ENCODE assay signal across 9 cellular contexts in the genomic region with DNA sequence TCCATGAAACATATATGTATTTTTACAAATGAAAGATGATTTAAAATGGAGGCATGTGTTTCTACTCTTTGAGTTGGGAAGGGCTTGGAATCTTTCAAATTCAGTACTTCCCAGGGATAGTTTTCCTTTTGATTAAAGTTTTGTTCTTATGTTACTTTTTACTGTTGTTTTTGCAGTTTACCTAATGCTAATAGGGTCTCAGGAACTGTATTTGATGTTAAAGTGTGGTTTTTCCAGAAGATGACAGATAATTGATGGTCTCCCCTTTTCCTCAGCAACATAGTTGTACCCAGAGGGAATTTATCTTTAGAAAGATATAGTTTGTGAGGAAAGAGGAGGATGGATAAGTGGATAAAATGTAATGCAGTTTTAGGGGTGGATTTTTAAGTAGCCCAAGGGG. TPM values are rescaled to one million over a fixed set of nuclear protein-coding genes. Genes with fewer than 3 reads are reported as not detected.
A peak's percentile ranks its signal among the peaks of the same experiment; 100 is the strongest.
DNase-seq lines count a peak whose midpoint lies in the region; ATAC-seq and TF ChIP-seq lines count a peak whose summit lies in the region.
"Had no signal": no experiment of that assay in that cellular context is flagged by ENCODE, and none has a peak within 500 bp of the region (broad histone marks: within the 10 kb centered on the region; RNA-seq: fewer than 3 reads in every experiment).

No MANE protein-coding gene starts in this region.

- H3K4me3 Mint-ChIP-seq in activated T-cell treated with anti-CD3 and anti-CD28 coated beads, Interleukin-2, amount 50 U/mL, for 4 hours = peak overlapping the region; percentile 84
- H3K4me3 Mint-ChIP-seq in activated CD4-positive, alpha-beta memory T cell treated with anti-CD3 and anti-CD28 coated beads, Interleukin-2, amount 10 ng/mL, durations not matched to agents 7 days and 5 days = peak overlapping the region; percentile 74
- peak overlapping the region; percentile 97 to 99 for H3K4me3 Mint-ChIP-seq in stimulated activated naive CD8-positive, alpha-beta T cell treated with anti-CD3 and anti-CD28 coated beads, Interleukin-15, amount 100 ng/mL, for 72 hours

- H3K9me3 ChIP-seq in hepatocyte (ENCODE audit: low read depth) = no peaks in the 10 kb centered on the region

- peaks cover 83% of the 10 kb centered on the region for H3K79me2 ChIP-seq in hepatocyte

- CTCF ChIA-PET in activated CD4-positive, alpha-beta memory T cell treated with anti-CD3 and anti-CD28 coated beads, Interleukin-2, amount 10 ng/mL, durations not matched to agents 7 days and 5 days (lab: Charles Lee) = interaction anchor here (0.5 to 0.8 kb wide), 2 partner anchors 244 to 281 kb away, joined by 3 read pairs; partner anchors contain the start of gene STX16

- DNase-seq in activated T-cell treated with anti-CD3 and anti-CD28 coated beads, Interleukin-2, amount 50 U/mL, for 4 hours = no peak
- no peak for DNase-seq in activated T-cell treated with anti-CD3 and anti-CD28 coated beads, Interleukin-2, amount 50 U/mL, for 1 hour
- DNase-seq in activated CD4-positive, alpha-beta memory T cell treated with anti-CD3 and anti-CD28 coated beads, Interleukin-2, amount 10 ng/mL, durations not matched to agents 7 days and 5 days = no peak
- DNase-seq in hepatocyte (ENCODE audit: low spot score) = no peak
- no peak for DNase-seq in stimulated activated naive CD8-positive, alpha-beta T cell treated with anti-CD3 and anti-CD28 coated beads, Interleukin-15, amount 100 ng/mL, for 72 hours
- DNase-seq in NCI-H1105 (lab: John Stamatoyannopoulos, UW) = no peak
- no peak for DNase-seq in putamen (ENCODE audit: low spot score)
- DNase-seq: cerebellar nuclear complex had no signal

- H3K9me3 Mint-ChIP-seq in activated T-cell treated with anti-CD3 and anti-CD28 coated beads, Interleukin-2, amount 50 U/mL, for 4 hours = no peaks in the 10 kb centered on the region
- H3K9me3 Mint-ChIP-seq in activated CD4-positive, alpha-beta memory T cell treated with anti-CD3 and anti-CD28 coated beads, Interleukin-2, amount 10 ng/mL, durations not matched to agents 7 days and 5 days = no peaks in the 10 kb centered on the region
- no peaks in the 10 kb centered on the region for H3K9me3 Mint-ChIP-seq in stimulated activated naive CD8-positive, alpha-beta T cell treated with anti-CD3 and anti-CD28 coated beads, Interleukin-15, amount 100 ng/mL, for 72 hours

- H3K9me2 ChIP-seq in hepatocyte (replicated peaks; ENCODE audit: insufficient read depth) = no peaks in the 10 kb centered on the region

- no peaks in the 10 kb centered on the region for H3K36me3 ChIP-seq in hepatocyte (replicated peaks; ENCODE audit: insufficient read depth, low read depth)

- POLR2A ChIA-PET in activated CD4-positive, alpha-beta memory T cell treated with anti-CD3 and anti-CD28 coated beads, Interleukin-2, amount 10 ng/mL, durations not matched to agents 7 days and 5 days (lab: Charles Lee) = interaction anchor here (0.9 to 1.4 kb wide), 2 partner anchors 11 to 242 kb away, joined by 3 read pairs; no protein-coding TSS in a partner anchor

- no peak for ATAC-seq in activated T-cell treated with anti-CD3 and anti-CD28 coated beads, Interleukin-2, amount 50 U/mL, for 4 hours
- ATAC-seq in stimulated activated naive CD8-positive, alpha-beta T cell treated with anti-CD3 and anti-CD28 coated beads, Interleukin-15, amount 100 ng/mL, for 72 hours = no peak
- ATAC-seq in HG03135 (IDR thresholded peaks at IDR 0.05; ENCODE audit: unreplicated experiment) = no peak

- H3K27ac Mint-ChIP-seq in activated CD4-positive, alpha-beta memory T cell treated with anti-CD3 and anti-CD28 coated beads, Interleukin-2, amount 10 ng/mL, durations not matched to agents 7 days and 5 days = peak overlapping the region; percentile 58
- peak overlapping the region; percentile 69 to 92 for H3K27ac Mint-ChIP-seq in stimulated activated naive CD8-positive, alpha-beta T cell treated with anti-CD3 and anti-CD28 coated beads, Interleukin-15, amount 100 ng/mL, for 72 hours

- peak overlapping the region; percentile 83 for H3K4me2 ChIP-seq in hepatocyte

- no peaks in the 10 kb centered on the region for H3K27me3 Mint-ChIP-seq in activated T-cell treated with anti-CD3 and anti-CD28 coated beads, Interleukin-2, amount 50 U/mL, for 4 hours (ENCODE audit: low read depth)
- H3K27me3 Mint-ChIP-seq in activated CD4-positive, alpha-beta memory T cell treated with anti-CD3 and anti-CD28 coated beads, Interleukin-2, amount 10 ng/mL, durations not matched to agents 7 days and 5 days = no peaks in the 10 kb centered on the region
- no peaks in the 10 kb centered on the region for H3K27me3 Mint-ChIP-seq in stimulated activated naive CD8-positive, alpha-beta T cell treated with anti-CD3 and anti-CD28 coated beads, Interleukin-15, amount 100 ng/mL, for 72 hours

- peak overlapping the region; percentile 97 for H3K4me3 ChIP-seq in hepatocyte

- peaks cover 47% of the 10 kb centered on the region for H3K4me1 ChIP-seq in hepatocyte (ENCODE audit: insufficient read depth)

- no peak for TF ChIP-seq CTCF in hepatocyte (IDR thresholded peaks at IDR 0.05; ENCODE audit: poor library complexity)

- peaks cover 23% of the 10 kb centered on the region for H3K36me3 Mint-ChIP-seq in activated T-cell treated with anti-CD3 and anti-CD28 coated beads, Interleukin-2, amount 50 U/mL, for 4 hours (ENCODE audit: insufficient read depth)
- H3K36me3 Mint-ChIP-seq in activated CD4-positive, alpha-beta memory T cell treated with anti-CD3 and anti-CD28 coated beads, Interleukin-2, amount 10 ng/mL, durations not matched to agents 7 days and 5 days (ENCODE audit: low read depth) = peaks cover 61% of the 10 kb centered on the region

- no peak overlapping the region for H2AFZ ChIP-seq in hepatocyte

- H4K20me1 ChIP-seq in hepatocyte (ENCODE audit: insufficient read depth, poor library complexity, severe bottlenecking) = peaks cover 69% of the 10 kb centered on the region

- no peaks in the 10 kb centered on the region for H3K27me3 ChIP-seq in hepatocyte

- peak overlapping the region; percentile 100 for H3K27ac ChIP-seq in hepatocyte

- H3K4me1 Mint-ChIP-seq in activated T-cell treated with anti-CD3 and anti-CD28 coated beads, Interleukin-2, amount 50 U/mL, for 4 hours (ENCODE audit: low read depth) = peaks cover 58% of the 10 kb centered on the region
- peaks cover 51% of the 10 kb centered on the region for H3K4me1 Mint-ChIP-seq in activated CD4-positive, alpha-beta memory T cell treated with anti-CD3 and anti-CD28 coated beads, Interleukin-2, amount 10 ng/mL, durations not matched to agents 7 days and 5 days
- peaks cover 70% of the 10 kb centered on the region for H3K4me1 Mint-ChIP-seq in stimulated activated naive CD8-positive, alpha-beta T cell treated with anti-CD3 and anti-CD28 coated beads, Interleukin-15, amount 100 ng/mL, for 72 hours

RNA-seq across cellular contexts. Expression of gene GNAS, which starts 42.1 kb away (rescaled TPM):
- 100 to 1,000 TPM; 390 to 448 (median 440) TPM for total RNA-seq in activated T-cell treated with anti-CD3 and anti-CD28 coated beads, Interleukin-2, amount 50 U/mL, for 4 hours
- total RNA-seq in activated CD4-positive, alpha-beta memory T cell treated with anti-CD3 and anti-CD28 coated beads, Interleukin-2, amount 10 ng/mL, durations not matched to agents 7 days and 5 days = 100 to 1,000 TPM; 790 to 809 TPM
- total RNA-seq in hepatocyte = 841 and 897 TPM in 2 replicates
- polyA plus RNA-seq in hepatocyte = 1,649 and 1,702 TPM in 2 replicates

RNA-seq across cellular contexts. Expression of gene GNAS-AS1, which starts 44.0 kb away (rescaled TPM):
- total RNA-seq in activated T-cell treated with anti-CD3 and anti-CD28 coated beads, Interleukin-2, amount 50 U/mL, for 4 hours = under 1 TPM; 0.38 to 0.96 (median 0.40) TPM
- total RNA-seq in activated CD4-positive, alpha-beta memory T cell treated with anti-CD3 and anti-CD28 coated beads, Interleukin-2, amount 10 ng/mL, durations not matched to agents 7 days and 5 days = 1 to 10 TPM in 1 of 2 experiments, under 1 TPM in 1; 0.65 to 1.0 TPM
- 0.16 TPM in 1 of 2 replicates, not detected in the other for total RNA-seq in hepatocyte
- 0.97 and 0.98 TPM in 2 replicates for polyA plus RNA-seq in hepatocyte
